ENCODE assay signal across 1 cellular context in genomic region chr17:82494236-82495055, GRCh38.
TF ChIP-seq lines count a peak whose summit lies in the region.

No MANE protein-coding gene starts in this region.

TF ChIP-seq in HepG2, 621 proteins besides CTCF, POLR2A, EP300 and RAD21 (continued from another document and continues in another):
- peak; percentile 99 for TF ChIP-seq ZNF740 (CRISPR knock-in tag; IDR thresholded peaks at IDR 0.05)
- TF ChIP-seq SP2 (CRISPR knock-in tag; IDR thresholded peaks at IDR 0.05): no peak
- no peak for TF ChIP-seq ZNF660 (CRISPR knock-in tag; IDR thresholded peaks at IDR 0.05; ENCODE audit: borderline replicate concordance, low read depth)
- TF ChIP-seq ZNF629 (CRISPR knock-in tag; conservative IDR thresholded peaks at IDR 0.05): peak; percentile 77
- TF ChIP-seq, protein P1, sequence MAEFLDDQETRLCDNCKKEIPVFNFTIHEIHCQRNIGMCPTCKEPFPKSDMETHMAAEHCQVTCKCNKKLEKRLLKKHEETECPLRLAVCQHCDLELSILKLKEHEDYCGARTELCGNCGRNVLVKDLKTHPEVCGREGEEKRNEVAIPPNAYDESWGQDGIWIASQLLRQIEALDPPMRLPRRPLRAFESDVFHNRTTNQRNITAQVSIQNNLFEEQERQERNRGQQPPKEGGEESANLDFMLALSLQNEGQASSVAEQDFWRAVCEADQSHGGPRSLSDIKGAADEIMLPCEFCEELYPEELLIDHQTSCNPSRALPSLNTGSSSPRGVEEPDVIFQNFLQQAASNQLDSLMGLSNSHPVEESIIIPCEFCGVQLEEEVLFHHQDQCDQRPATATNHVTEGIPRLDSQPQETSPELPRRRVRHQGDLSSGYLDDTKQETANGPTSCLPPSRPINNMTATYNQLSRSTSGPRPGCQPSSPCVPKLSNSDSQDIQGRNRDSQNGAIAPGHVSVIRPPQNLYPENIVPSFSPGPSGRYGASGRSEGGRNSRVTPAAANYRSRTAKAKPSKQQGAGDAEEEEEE (CRISPR knock-in tag; IDR thresholded peaks at IDR 0.05; ENCODE audit: borderline replicate concordance): no peak
- no peak for TF ChIP-seq MED8 (CRISPR knock-in tag; IDR thresholded peaks at IDR 0.05; ENCODE audit: insufficient replicate concordance)
- TF ChIP-seq RFXANK (CRISPR knock-in tag; IDR thresholded peaks at IDR 0.05): peak; percentile 46; the same call in 1 of the 2 replicates
- TF ChIP-seq, protein P2, sequence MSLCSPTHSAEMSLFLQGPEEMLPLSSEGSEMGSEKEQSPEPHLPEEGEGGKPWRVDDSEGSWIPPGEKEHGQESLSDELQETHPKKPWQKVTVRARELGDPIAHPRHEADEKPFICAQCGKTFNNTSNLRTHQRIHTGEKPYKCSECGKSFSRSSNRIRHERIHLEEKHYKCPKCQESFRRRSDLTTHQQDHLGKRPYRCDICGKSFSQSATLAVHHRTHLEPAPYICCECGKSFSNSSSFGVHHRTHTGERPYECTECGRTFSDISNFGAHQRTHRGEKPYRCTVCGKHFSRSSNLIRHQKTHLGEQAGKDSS (CRISPR knock-in tag; IDR thresholded peaks at IDR 0.05; ENCODE audit: borderline replicate concordance, low read depth): peak; percentile 95
- TF ChIP-seq MXI1 (IDR thresholded peaks at IDR 0.05; ENCODE audit: borderline replicate concordance, low read depth, low read length): peak; percentile 73; the same call in 2 of the 3 replicates
- peak; percentile 96 for TF ChIP-seq NCOA1 (CRISPR knock-in tag; IDR thresholded peaks at IDR 0.05)
- no peak for TF ChIP-seq ZNF530 (CRISPR knock-in tag; IDR thresholded peaks at IDR 0.05; ENCODE audit: low read depth)
- TF ChIP-seq ZFP91 (CRISPR knock-in tag; IDR thresholded peaks at IDR 0.05; ENCODE audit: borderline replicate concordance): peak; percentile 85
- TF ChIP-seq, protein P3, sequence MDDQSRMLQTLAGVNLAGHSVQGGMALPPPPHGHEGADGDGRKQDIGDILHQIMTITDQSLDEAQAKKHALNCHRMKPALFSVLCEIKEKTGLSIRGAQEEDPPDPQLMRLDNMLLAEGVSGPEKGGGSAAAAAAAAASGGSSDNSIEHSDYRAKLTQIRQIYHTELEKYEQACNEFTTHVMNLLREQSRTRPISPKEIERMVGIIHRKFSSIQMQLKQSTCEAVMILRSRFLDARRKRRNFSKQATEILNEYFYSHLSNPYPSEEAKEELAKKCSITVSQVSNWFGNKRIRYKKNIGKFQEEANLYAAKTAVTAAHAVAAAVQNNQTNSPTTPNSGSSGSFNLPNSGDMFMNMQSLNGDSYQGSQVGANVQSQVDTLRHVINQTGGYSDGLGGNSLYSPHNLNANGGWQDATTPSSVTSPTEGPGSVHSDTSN (CRISPR knock-in tag; IDR thresholded peaks at IDR 0.05; ENCODE audit: borderline replicate concordance): no peak
- TF ChIP-seq, protein P4, sequence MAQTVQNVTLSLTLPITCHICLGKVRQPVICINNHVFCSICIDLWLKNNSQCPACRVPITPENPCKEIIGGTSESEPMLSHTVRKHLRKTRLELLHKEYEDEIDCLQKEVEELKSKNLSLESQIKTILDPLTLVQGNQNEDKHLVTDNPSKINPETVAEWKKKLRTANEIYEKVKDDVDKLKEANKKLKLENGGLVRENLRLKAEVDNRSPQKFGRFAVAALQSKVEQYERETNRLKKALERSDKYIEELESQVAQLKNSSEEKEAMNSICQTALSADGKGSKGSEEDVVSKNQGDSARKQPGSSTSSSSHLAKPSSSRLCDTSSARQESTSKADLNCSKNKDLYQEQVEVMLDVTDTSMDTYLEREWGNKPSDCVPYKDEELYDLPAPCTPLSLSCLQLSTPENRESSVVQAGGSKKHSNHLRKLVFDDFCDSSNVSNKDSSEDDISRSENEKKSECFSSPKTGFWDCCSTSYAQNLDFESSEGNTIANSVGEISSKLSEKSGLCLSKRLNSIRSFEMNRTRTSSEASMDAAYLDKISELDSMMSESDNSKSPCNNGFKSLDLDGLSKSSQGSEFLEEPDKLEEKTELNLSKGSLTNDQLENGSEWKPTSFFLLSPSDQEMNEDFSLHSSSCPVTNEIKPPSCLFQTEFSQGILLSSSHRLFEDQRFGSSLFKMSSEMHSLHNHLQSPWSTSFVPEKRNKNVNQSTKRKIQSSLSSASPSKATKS (CRISPR knock-in tag; IDR thresholded peaks at IDR 0.05): no peak
- no peak for TF ChIP-seq PRDM4 (CRISPR knock-in tag; IDR thresholded peaks at IDR 0.05; ENCODE audit: borderline replicate concordance)
- peak; percentile 92 for TF ChIP-seq HNRNPL (IDR thresholded peaks at IDR 0.05; ENCODE audit: low read depth, low read length)
- TF ChIP-seq ZNF101 (CRISPR knock-in tag; IDR thresholded peaks at IDR 0.05; ENCODE audit: borderline replicate concordance, low read depth): no peak
- peak; percentile 93; the same call in 1 of the 2 replicates for TF ChIP-seq KDM2A (CRISPR knock-in tag; IDR thresholded peaks at IDR 0.05; ENCODE audit: borderline replicate concordance, low read depth)
- peak; percentile 88; the same call in 1 of the 2 replicates for TF ChIP-seq ZNF343 (CRISPR knock-in tag; IDR thresholded peaks at IDR 0.05)
- TF ChIP-seq ZNF746 (CRISPR knock-in tag; IDR thresholded peaks at IDR 0.05): peak; percentile 72; the same call in 1 of the 2 replicates
- TF ChIP-seq HNRNPH1 (optimal IDR thresholded peaks at IDR 0.05; ENCODE audit: low read depth, low read length): no peak
- no peak for TF ChIP-seq ZNF512B (CRISPR knock-in tag; IDR thresholded peaks at IDR 0.05; ENCODE audit: borderline replicate concordance)
- TF ChIP-seq, protein P5, sequence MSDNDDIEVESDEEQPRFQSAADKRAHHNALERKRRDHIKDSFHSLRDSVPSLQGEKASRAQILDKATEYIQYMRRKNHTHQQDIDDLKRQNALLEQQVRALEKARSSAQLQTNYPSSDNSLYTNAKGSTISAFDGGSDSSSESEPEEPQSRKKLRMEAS (IDR thresholded peaks at IDR 0.05): peak; percentile 74
- no peak for TF ChIP-seq ZNF607 (CRISPR knock-in tag; IDR thresholded peaks at IDR 0.05; ENCODE audit: borderline replicate concordance)
- no peak for TF ChIP-seq ZSCAN30 (CRISPR knock-in tag; IDR thresholded peaks at IDR 0.05)
- TF ChIP-seq STAT5B (CRISPR knock-in tag; IDR thresholded peaks at IDR 0.05): peak; percentile 75; the same call in 1 of the 2 replicates
- no peak for TF ChIP-seq ZNF354B (CRISPR knock-in tag; IDR thresholded peaks at IDR 0.05)
- TF ChIP-seq SALL1 (CRISPR knock-in tag; IDR thresholded peaks at IDR 0.05): peak; percentile 92
- peak; percentile 97; the same call in 1 of the 2 replicates for TF ChIP-seq PRMT3 (CRISPR knock-in tag; IDR thresholded peaks at IDR 0.05; ENCODE audit: borderline replicate concordance, low read depth)
- TF ChIP-seq PAX8 (CRISPR knock-in tag; IDR thresholded peaks at IDR 0.05; ENCODE audit: borderline replicate concordance): no peak
- TF ChIP-seq ZNF282 (IDR thresholded peaks at IDR 0.05; ENCODE audit: partially characterized antibody): no peak
- peak; percentile 16; the same call in 1 of the 2 replicates for TF ChIP-seq SRF (IDR thresholded peaks at IDR 0.05; ENCODE audit: low read depth, low read length)
- no peak for TF ChIP-seq ATF4 (CRISPR knock-in tag; IDR thresholded peaks at IDR 0.05)
- no peak for TF ChIP-seq ATF5 (CRISPR knock-in tag; IDR thresholded peaks at IDR 0.05; ENCODE audit: low read depth)
- no peak for TF ChIP-seq MAFF (IDR thresholded peaks at IDR 0.05; ENCODE audit: low read depth, low read length)
- no peak for TF ChIP-seq FOSL1 (CRISPR knock-in tag; IDR thresholded peaks at IDR 0.05; ENCODE audit: borderline replicate concordance)
- TF ChIP-seq, protein P6, sequence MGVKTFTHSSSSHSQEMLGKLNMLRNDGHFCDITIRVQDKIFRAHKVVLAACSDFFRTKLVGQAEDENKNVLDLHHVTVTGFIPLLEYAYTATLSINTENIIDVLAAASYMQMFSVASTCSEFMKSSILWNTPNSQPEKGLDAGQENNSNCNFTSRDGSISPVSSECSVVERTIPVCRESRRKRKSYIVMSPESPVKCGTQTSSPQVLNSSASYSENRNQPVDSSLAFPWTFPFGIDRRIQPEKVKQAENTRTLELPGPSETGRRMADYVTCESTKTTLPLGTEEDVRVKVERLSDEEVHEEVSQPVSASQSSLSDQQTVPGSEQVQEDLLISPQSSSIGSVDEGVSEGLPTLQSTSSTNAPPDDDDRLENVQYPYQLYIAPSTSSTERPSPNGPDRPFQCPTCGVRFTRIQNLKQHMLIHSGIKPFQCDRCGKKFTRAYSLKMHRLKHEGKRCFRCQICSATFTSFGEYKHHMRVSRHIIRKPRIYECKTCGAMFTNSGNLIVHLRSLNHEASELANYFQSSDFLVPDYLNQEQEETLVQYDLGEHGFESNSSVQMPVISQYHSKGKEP (CRISPR knock-in tag; IDR thresholded peaks at IDR 0.05): peak; percentile 35; the same call in 1 of the 2 replicates
- TF ChIP-seq ELK4 (CRISPR knock-in tag; IDR thresholded peaks at IDR 0.05; ENCODE audit: borderline replicate concordance): no peak
- TF ChIP-seq DNMT3B (CRISPR knock-in tag; conservative IDR thresholded peaks at IDR 0.05): no peak
- TF ChIP-seq ZNF737 (CRISPR knock-in tag; IDR thresholded peaks at IDR 0.05; ENCODE audit: borderline replicate concordance): peak; percentile 98; the same call in 1 of the 2 replicates
- TF ChIP-seq HDAC2 (CRISPR knock-in tag; IDR thresholded peaks at IDR 0.05): peak; percentile 96
